In genomic region chr3:158094235-158094916, GRCh38 we compare ENCODE assay signal across 10 cellular contexts. TPM values are rescaled to one million over a fixed set of nuclear protein-coding genes. Genes with fewer than 3 reads are reported as not detected.
DNase-seq lines count a peak whose midpoint lies in the region; ATAC-seq and TF ChIP-seq lines count a peak whose summit lies in the region.
"Had no signal": no experiment of that assay in that cellular context is flagged by ENCODE, and none has a peak within 500 bp of the region (broad histone marks: within the 10 kb centered on the region; RNA-seq: fewer than 3 reads in every experiment).

No MANE protein-coding gene starts in this region.

- peaks cover 15% of the 10 kb centered on the region for H3K4me1 ChIP-seq in HUES48 (ENCODE audit: control insufficient read depth, insufficient read depth, low read length)

- H3K27me3 ChIP-seq in HUES48 (ENCODE audit: control insufficient read depth, insufficient read depth, low read length): peaks cover 81% of the 10 kb centered on the region

- peaks cover 15 to 30% (median 24%) of the 10 kb centered on the region in 3 donors for H3K4me1 Mint-ChIP-seq in naive B cell

- TF ChIP-seq POLR2A in GM18505 (IDR thresholded peaks at IDR 0.05; ENCODE audit: borderline replicate concordance, extremely low read depth, insufficient read depth, insufficient read length): peak; percentile 29

- no peak overlapping the region for H3K9ac ChIP-seq in HUES48 (ENCODE audit: low read depth, low read length)

- H3K9me3 ChIP-seq in HUES48 (ENCODE audit: control insufficient read depth, insufficient read depth, low read length): no peaks in the 10 kb centered on the region
- H3K9me3 ChIP-seq: heart right ventricle had no signal

- H3K9me3 Mint-ChIP-seq in naive B cell: peaks cover 0 to 14% (median 4%) of the 10 kb centered on the region in 7 donors

- H3K4me3 Mint-ChIP-seq in naive B cell: peak overlapping the region in 5 of 8 donors; percentile 6 to 70 (median 51)

- no peaks in the 10 kb centered on the region for H3K36me3 Mint-ChIP-seq in naive B cell

- ATAC-seq in GM18505 (IDR thresholded peaks at IDR 0.05; ENCODE audit: unreplicated experiment) (peak; percentile 53), GM21737 (IDR thresholded peaks at IDR 0.05; ENCODE audit: unreplicated experiment) (peak; percentile 45), naive B cell (ENCODE audit: low read depth in 2 of 2) (no peak)

- peak overlapping the region in 3 of 6 donors; percentile 37 to 89 (median 79) for H3K27ac Mint-ChIP-seq in naive B cell

- H3K27me3 Mint-ChIP-seq in naive B cell: peaks cover 69 to 76% (median 76%) of the 10 kb centered on the region in 3 donors

- no peak overlapping the region for H3K27ac ChIP-seq in HUES48 (ENCODE audit: low read depth, low read length)
- H3K27ac ChIP-seq: heart right ventricle, SK-N-MC had no signal

- no peaks in the 10 kb centered on the region for H3K36me3 ChIP-seq in HUES48 (ENCODE audit: control insufficient read depth, insufficient read depth, low read length)

- no peak for DNase-seq in naive B cell
- DNase-seq in AG20443 (ENCODE audit: low spot score): no peak
- no peak for DNase-seq in GOT3 (lab: John Stamatoyannopoulos, UW)
- DNase-seq in AG08395 (ENCODE audit: low spot score): no peak
- DNase-seq in RKO (ENCODE audit: low spot score): no peak

- H3K4me3 ChIP-seq in HUES48 (ENCODE audit: low read depth, low read length): peak overlapping the region; percentile 62
- H3K4me3 ChIP-seq: SK-N-MC had no signal

RNA-seq across cellular contexts. Expression of gene SHOX2, which starts 11.8 kb away (rescaled TPM):
- polyA plus RNA-seq in naive B cell (ENCODE audit: low read depth in 6 of 6): not detected

RNA-seq across cellular contexts. Expression of gene RSRC1, which starts 15.5 kb away (rescaled TPM):
- polyA plus RNA-seq in naive B cell (ENCODE audit: low read depth in 6 of 6): 10 to 100 TPM; 36.5 to 50.2 (median 42.7) TPM

Comparison
In these comparisons a context has a peak if more than half of its experiments do, and no peak if none do; other contexts are left out.
1. ATAC-seq: peak in GM18505 (single experiment) and GM21737 (single experiment); none in naive B cell (0 of 2).